20 cellular contexts compared by ENCODE assay signal in genomic region chr10:7767209-7767608, GRCh38. TPM values are rescaled to one million over a fixed set of nuclear protein-coding genes. Genes with fewer than 3 reads are reported as not detected.
DNase-seq lines count a peak whose midpoint lies in the region; ATAC-seq and TF ChIP-seq lines count a peak whose summit lies in the region.
"Had no signal": no experiment of that assay in that cellular context is flagged by ENCODE, and none has a peak within 500 bp of the region (broad histone marks: within the 10 kb centered on the region; RNA-seq: fewer than 3 reads in every experiment).

No MANE protein-coding gene starts in this region.

- no peaks in the 10 kb centered on the region for H3K79me2 ChIP-seq in mammary epithelial cell (ENCODE audit: insufficient read depth, low read length)

- no peak overlapping the region for H3K4me2 ChIP-seq in mammary epithelial cell (ENCODE audit: insufficient read depth, low read depth, low read length)

- peaks cover 18% of the 10 kb centered on the region for H3K4me1 Mint-ChIP-seq in chondrocyte (ENCODE audit: low read depth)

- H3K27ac ChIP-seq in mammary epithelial cell (ENCODE audit: insufficient read depth, low read depth, low read length), result no peak overlapping the region

- no peaks in the 10 kb centered on the region for H3K9me3 ChIP-seq in mammary epithelial cell (replicated peaks; ENCODE audit: insufficient read depth, low read length)

- no peaks in the 10 kb centered on the region for H3K27me3 Mint-ChIP-seq in chondrocyte (ENCODE audit: low read depth)
- H3K27me3 Mint-ChIP-seq: CD4-positive, CD25-positive, alpha-beta regulatory T cell; effector memory CD8-positive, alpha-beta T cell had no signal

- no peaks in the 10 kb centered on the region for H3K9me3 Mint-ChIP-seq in chondrocyte (ENCODE audit: low read depth)
- H3K9me3 Mint-ChIP-seq: CD4-positive, CD25-positive, alpha-beta regulatory T cell; effector memory CD8-positive, alpha-beta T cell; neural crest cell had no signal

- no peak overlapping the region for H3K27ac Mint-ChIP-seq in chondrocyte (ENCODE audit: unreplicated experiment)
- H3K27ac Mint-ChIP-seq: CD4-positive, CD25-positive, alpha-beta regulatory T cell; effector memory CD8-positive, alpha-beta T cell had no signal

- no peaks in the 10 kb centered on the region for H3K4me1 ChIP-seq in mammary epithelial cell (ENCODE audit: insufficient read depth, low read length)

- no peak overlapping the region for H2AFZ ChIP-seq in mammary epithelial cell (ENCODE audit: low read depth, low read length)

- intact Hi-C loops in mammary epithelial cell (cut with micrococcal nuclease), result no loop called here

- no peaks in the 10 kb centered on the region for H3K27me3 ChIP-seq in mammary epithelial cell (ENCODE audit: insufficient read depth, low read length)

- no peaks in the 10 kb centered on the region for H4K20me1 ChIP-seq in mammary epithelial cell (ENCODE audit: insufficient read depth, low read length)

- in situ Hi-C loops in mammary epithelial cell (cut with MboI; ENCODE audit: low sequenced_read_pairs in 2 of 2), result no loop called here

- H3K9ac ChIP-seq in mammary epithelial cell (ENCODE audit: insufficient read depth, low read length), result no peak overlapping the region

- peaks cover 27% of the 10 kb centered on the region for H3K36me3 Mint-ChIP-seq in chondrocyte (ENCODE audit: low read depth)

- H3K4me3 ChIP-seq in AG09309 (ENCODE audit: control insufficient read depth, low read depth, low read length), result no peak overlapping the region
- no peak overlapping the region for H3K4me3 ChIP-seq in mammary epithelial cell (replicated peaks in 1 of 3; ENCODE audit: insufficient read depth in 1 of 3, low read depth in 2 of 3, low read length in 3 of 3)
- no peak overlapping the region for H3K4me3 ChIP-seq in foreskin fibroblast (ENCODE audit: low read depth in 1 of 2, low read length in 2 of 2)
- H3K4me3 ChIP-seq: K562 had no signal

- ATAC-seq in HG03378 (IDR thresholded peaks at IDR 0.05; ENCODE audit: unreplicated experiment), result no peak
- ATAC-seq: effector memory CD8-positive, alpha-beta T cell; K562 had no signal

- WGBS in mammary epithelial cell (ENCODE audit: low coverage, missing lambda C conversion rate), result 86% methylated on average over 10 of the region's 10 CpGs

- no peak overlapping the region for H3K4me3 Mint-ChIP-seq in chondrocyte (ENCODE audit: unreplicated experiment)
- H3K4me3 Mint-ChIP-seq: CD4-positive, CD25-positive, alpha-beta regulatory T cell; effector memory CD8-positive, alpha-beta T cell; neural crest cell had no signal

- peaks cover 26% of the 10 kb centered on the region for H3K36me3 ChIP-seq in mammary epithelial cell (ENCODE audit: insufficient read depth, low read length)

- dilution Hi-C loops in mammary epithelial cell (cut with HindIII; ENCODE audit: low sequenced_read_pairs), result no loop called here

- CTCF ChIA-PET in mammary epithelial cell (lab: Charles Lee; ENCODE audit: low non-redundant PET), result no interaction called here

- peak; percentile 23 for DNase-seq in AG09309 (ENCODE audit: low read depth)
- DNase-seq in LHCN-M2 (ENCODE audit: low read depth), result peak; percentile 54
- peak; percentile 24 for DNase-seq in mammary epithelial cell
- peak; percentile 15 to 51 for DNase-seq in foreskin fibroblast
- DNase-seq in NCI-H1436 (lab: John Stamatoyannopoulos, UW), result no peak
- DNase-seq in chondrocyte (ENCODE audit: low spot score), result no peak
- no peak for DNase-seq in mesenteric fat pad (ENCODE audit: low spot score)
- DNase-seq: activated CD4-positive, CD25-positive, alpha-beta regulatory T cell treated with anti-CD3 and anti-CD28 coated beads, Interleukin-2, amount 50 U/mL, for 72 hours; activated naive CD4-positive, alpha-beta T cell treated with Interleukin-2 at 50 U/mL for 16 hours; activated T-cell treated with anti-CD3 and anti-CD28 coated beads, Interleukin-2, amount 50 U/mL, for 48 hours; anterior cingulate cortex; CD4-positive, CD25-positive, alpha-beta regulatory T cell; effector memory CD8-positive, alpha-beta T cell; islet precursor cell; MV-4-11; NCI-H187; NCI-H748 treated with DMSO at 0.1 percent for 48 hours had no signal

- TF ChIP-seq CTCF in AG09309 (IDR thresholded peaks at IDR 0.05; ENCODE audit: control insufficient read depth, insufficient read depth, low read depth, low read length, missing control alignments), result no peak
- TF ChIP-seq CTCF in mammary epithelial cell (conservative IDR thresholded peaks at IDR 0.05 in 1 of 2, IDR thresholded peaks at IDR 0.05 in 1 of 2; ENCODE audit: extremely low read depth in 1 of 2, insufficient read depth in 1 of 2, low read depth in 1 of 2, low read length in 2 of 2), result no peak
- TF ChIP-seq CTCF in foreskin fibroblast (IDR thresholded peaks at IDR 0.05; ENCODE audit: low read depth, low read length), result no peak
- no peak for TF ChIP-seq CTCF in chondrocyte (IDR thresholded peaks at IDR 0.05)

- no TSS peak for BruUV-seq in mammary epithelial cell (replicated peaks; lab: Mats Ljungman, UMichigan)

RNA-seq across cellular contexts. Expression of gene KIN, which starts 20.6 kb away (rescaled TPM):
- total RNA-seq in LHCN-M2 (2014; rRNA removed) (11.1 and 12.5 TPM in 2 replicates), mammary epithelial cell (10 to 100 TPM in 1 of 2 donors, 1 to 10 TPM in 1; 4.7 to 14.4 TPM), chondrocyte (11.3 to 15.6 TPM (median 14.2 TPM) in 3 replicates), mesenteric fat pad (10.6 TPM)
- 5.9 TPM for polyA plus RNA-seq in LHCN-M2 (2012)
- 2.6 TPM for polyA plus RNA-seq in mammary epithelial cell
- 18.3 TPM for polyA minus RNA-seq in mammary epithelial cell

RNA-seq across cellular contexts. Expression of gene ATP5F1C, which starts 20.8 kb away (rescaled TPM):
- 301 and 304 TPM in 2 replicates for total RNA-seq in LHCN-M2 (2014; rRNA removed)
- 227 TPM for polyA plus RNA-seq in LHCN-M2 (2012)
- total RNA-seq in mammary epithelial cell, result 100 to 1,000 TPM; 172 to 250 TPM
- polyA plus RNA-seq in mammary epithelial cell, result 292 TPM
- 158 TPM for polyA minus RNA-seq in mammary epithelial cell
- 136 to 157 TPM (median 136 TPM) in 3 replicates for total RNA-seq in chondrocyte
- 206 TPM for total RNA-seq in mesenteric fat pad

RNA-seq across cellular contexts. Expression of gene TAF3, which starts 51.1 kb away (rescaled TPM):
- total RNA-seq in LHCN-M2 (2014; rRNA removed) (3.3 and 3.4 TPM in 2 replicates), mammary epithelial cell (10 to 100 TPM in 1 of 2 donors, 1 to 10 TPM in 1; 2.5 to 11.2 TPM), chondrocyte (6.2 to 8.6 TPM (median 7.2 TPM) in 3 replicates), mesenteric fat pad (8.3 TPM)
- 4.0 TPM for polyA plus RNA-seq in LHCN-M2 (2012)
- 3.9 TPM for polyA plus RNA-seq in mammary epithelial cell
- polyA minus RNA-seq in mammary epithelial cell, result 1.7 TPM

Comparison
In these comparisons a context has a peak if more than half of its experiments do, and no peak if none do; other contexts are left out.
1. DNase-seq: peak in AG09309 (single experiment), LHCN-M2 (single experiment), mammary epithelial cell (single experiment) and foreskin fibroblast (2 of 2); none in NCI-H1436 (single experiment), chondrocyte (single experiment) and mesenteric fat pad (single experiment).